In the genomic region with DNA sequence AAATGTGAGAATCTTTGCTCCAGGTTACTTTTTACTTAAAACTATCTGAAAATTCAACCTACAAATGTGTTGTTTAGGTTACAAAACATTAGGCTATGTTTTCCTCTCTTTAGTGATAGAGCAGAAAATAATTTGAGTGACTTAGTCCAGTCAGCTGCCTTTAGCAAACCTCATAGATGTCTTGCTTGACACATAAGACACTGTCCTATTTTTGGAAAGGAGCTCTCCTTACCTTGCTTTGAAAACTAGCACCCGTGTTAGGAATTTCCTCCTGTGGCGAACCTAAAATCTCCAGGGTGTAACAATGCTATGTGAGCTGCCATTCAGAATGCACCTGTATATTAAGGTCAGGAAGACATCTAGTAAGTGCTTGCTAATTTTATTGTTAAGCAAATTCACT, we compare ENCODE assay signal across 20 cellular contexts.
"Had no signal": no experiment of that assay in that cellular context is flagged by ENCODE, and none has a peak within 500 bp of the region (broad histone marks: within the 10 kb centered on the region; RNA-seq: fewer than 3 reads in every experiment).

No MANE protein-coding gene starts in this region.

- H3K4me1 ChIP-seq: foreskin keratinocyte, right atrium auricular region, suprapubic skin, thyroid gland, upper lobe of left lung, uterus had no signal

- H3K36me3 ChIP-seq: right atrium auricular region, sigmoid colon, suprapubic skin, thyroid gland, upper lobe of left lung, uterus had no signal

- H3K27me3 ChIP-seq: foreskin keratinocyte, hepatocyte, right atrium auricular region, sigmoid colon, suprapubic skin, thyroid gland, upper lobe of left lung, uterus had no signal

- H3K27ac ChIP-seq: coronary artery, foreskin keratinocyte, hepatocyte, right atrium auricular region, sigmoid colon, suprapubic skin, thyroid gland, upper lobe of left lung, uterus had no signal

- DNase-seq: effector CD4-positive, alpha-beta T cell; endodermal cell; erythroblast; foreskin keratinocyte; head of caudate nucleus; kidney glomerular epithelial cell; mucosa of descending colon; naive thymus-derived CD8-positive, alpha-beta T cell; occipital lobe; sigmoid colon; stimulated activated CD4-positive, alpha-beta T cell treated with anti-CD3 and anti-CD28 coated beads, Interleukin-4, amount 100 ng/mL, for 1 hour; stimulated activated CD8-positive, alpha-beta memory T cell treated with anti-CD3 and anti-CD28 coated beads, Interleukin-4, amount 100 ng/mL, for 48 hours; stimulated activated naive CD8-positive, alpha-beta T cell treated with anti-CD3 and anti-CD28 coated beads, Interleukin-15, Interleukin-2, amounts not matched to agents 100 U/mL and 50 U/mL, for 24 hours; thyroid gland; upper lobe of left lung; uterus had no signal

- H3K79me2 ChIP-seq: hepatocyte had no signal

- H2AFZ ChIP-seq: hepatocyte had no signal

- H3K9me3 ChIP-seq: mucosa of descending colon, right atrium auricular region, sigmoid colon, suprapubic skin, thyroid gland, upper lobe of left lung, uterus had no signal

- H3K4me2 ChIP-seq: hepatocyte had no signal

- H3K4me3 ChIP-seq: coronary artery, hepatocyte, mucosa of descending colon, right atrium auricular region, sigmoid colon, suprapubic skin, thyroid gland, upper lobe of left lung, uterus had no signal
